28 cellular contexts compared by ENCODE assay signal in the genomic region with DNA sequence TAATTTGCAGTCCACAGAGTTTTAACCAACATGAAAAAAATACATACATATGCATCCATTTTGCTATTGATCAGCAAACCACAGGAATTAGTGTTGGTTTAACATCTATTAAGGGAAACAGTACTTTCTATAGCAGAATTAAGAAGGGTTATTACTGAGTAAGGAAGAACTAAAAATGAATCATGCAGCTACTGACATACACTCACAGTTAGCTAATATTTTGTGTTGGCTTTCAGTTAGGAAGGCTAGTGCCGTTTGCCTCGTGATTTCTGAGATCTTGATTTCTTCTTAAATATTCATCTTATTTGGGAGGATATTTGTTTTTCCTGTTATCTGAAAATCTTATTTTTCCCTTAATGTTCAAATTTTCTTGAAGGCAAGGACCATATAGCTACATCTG.
"Had no signal": no experiment of that assay in that cellular context is flagged by ENCODE, and none has a peak within 500 bp of the region (broad histone marks: within the 10 kb centered on the region; RNA-seq: fewer than 3 reads in every experiment).

No MANE protein-coding gene starts in this region.

- H3K79me2 ChIP-seq: parathyroid adenoma had no signal

- H2AFZ ChIP-seq: neural progenitor cell, parathyroid adenoma had no signal

- ATAC-seq: natural killer cell; psoas muscle; right cardiac atrium; right lobe of liver; stimulated activated memory B cell treated with anti-CD40 and anti-IgM and Interleukin-4, amounts not matched to agents 10 μg/mL and 1 μg/mL and 100 μg/mL, for 72 hours; stimulated activated naive CD8-positive, alpha-beta T cell treated with anti-CD3 and anti-CD28 coated beads, Interleukin-15, amount 100 ng/mL, for 72 hours; stimulated activated naive CD8-positive, alpha-beta T cell treated with anti-CD3 and anti-CD28 coated beads, Interleukin-15, Interleukin-2, amounts not matched to agents 100 U/mL and 50 U/mL, for 24 hours; upper lobe of right lung had no signal

- H3K36me3 ChIP-seq: neural progenitor cell, ovary, right lobe of liver, sigmoid colon, spleen, suprapubic skin, tibial artery, transverse colon, upper lobe of right lung, uterus had no signal

- H3K27ac ChIP-seq: neural progenitor cell, ovary, parathyroid adenoma, psoas muscle, right lobe of liver, sigmoid colon, spleen, suprapubic skin, testis, tibial artery, transverse colon, upper lobe of right lung, uterus had no signal

- H3K9ac ChIP-seq: neural progenitor cell, parathyroid adenoma had no signal

- H3K27me3 ChIP-seq: neural progenitor cell, ovary, right lobe of liver, sigmoid colon, spleen, suprapubic skin, testis, tibial artery, transverse colon, upper lobe of right lung, uterus had no signal

- DNase-seq: natural killer cell; occipital lobe; ovary; posterior cingulate gyrus; psoas muscle; right cardiac atrium; right lobe of liver; sigmoid colon; small intestine; spleen; stimulated activated CD4-positive, alpha-beta T cell treated with anti-CD3 and anti-CD28 coated beads, Interleukin-12 subunit alpha, Interleukin-12 subunit beta, amount 100 ng/mL, for 4 hours; stimulated activated CD4-positive, alpha-beta T cell treated with anti-CD3 and anti-CD28 coated beads, Interleukin-1b, Interleukin-23, amount 100 ng/mL, for 48 hours; stimulated activated CD4-positive, alpha-beta T cell treated with anti-CD3 and anti-CD28 coated beads, Interleukin-4, amount 100 ng/mL, for 1 hour; stimulated activated CD4-positive, alpha-beta T cell treated with anti-CD3 and anti-CD28 coated beads, Interleukin-4, amount 100 ng/mL, for 4 hours; stimulated activated CD8-positive, alpha-beta memory T cell treated with anti-CD3 and anti-CD28 coated beads, Interleukin-4, amount 100 ng/mL, for 48 hours; stimulated activated naive CD4-positive, alpha-beta T cell; stimulated activated naive CD8-positive, alpha-beta T cell treated with anti-CD3 and anti-CD28 coated beads, Interleukin-15, amount 100 ng/mL, for 72 hours; stimulated activated naive CD8-positive, alpha-beta T cell treated with anti-CD3 and anti-CD28 coated beads, Interleukin-15, Interleukin-2, amounts not matched to agents 100 U/mL and 50 U/mL, for 24 hours; substantia nigra; testis; tibial artery; transverse colon; upper lobe of right lung; uterus had no signal

- FAIRE-seq: small intestine had no signal

- H3K4me3 ChIP-seq: neural progenitor cell, ovary, psoas muscle, right lobe of liver, sigmoid colon, spleen, suprapubic skin, testis, tibial artery, transverse colon, upper lobe of right lung, uterus had no signal

- H3K4me2 ChIP-seq: neural progenitor cell had no signal

- H3K4me1 ChIP-seq: neural progenitor cell, parathyroid adenoma, psoas muscle, right lobe of liver, sigmoid colon, spleen, suprapubic skin, testis, tibial artery, transverse colon, upper lobe of right lung, uterus had no signal

- H3K9me3 ChIP-seq: ovary, psoas muscle, right lobe of liver, sigmoid colon, spleen, suprapubic skin, testis, tibial artery, transverse colon, upper lobe of right lung, uterus had no signal
